In genomic region chr6:54050750-54051149, GRCh38 we compare ENCODE assay signal across 21 cellular contexts.
DNase-seq lines count a peak whose midpoint lies in the region; ATAC-seq and TF ChIP-seq lines count a peak whose summit lies in the region.
"Had no signal": no experiment of that assay in that cellular context is flagged by ENCODE, and none has a peak within 500 bp of the region (broad histone marks: within the 10 kb centered on the region; RNA-seq: fewer than 3 reads in every experiment).

No MANE protein-coding gene starts in this region.

- intact Hi-C loops in right cardiac atrium (cut with DNase I) (no loop called here), psoas muscle (cut with DNase I) (no loop called here)

- H3K4me3 ChIP-seq in choroid plexus epithelial cell (ENCODE audit: low read depth, low read length) (no peak overlapping the region), right cardiac atrium (ENCODE audit: low read length) (no peak overlapping the region), psoas muscle (peak overlapping the region; percentile 8)
- H3K4me3 ChIP-seq: A549, SJCRH30 had no signal

- H3K4me1 Mint-ChIP-seq in chondrocyte (ENCODE audit: low read depth): peaks cover 16% of the 10 kb centered on the region
- H3K4me1 Mint-ChIP-seq: B cell, CD14-positive monocyte had no signal

- H3K4me1 ChIP-seq in right cardiac atrium (ENCODE audit: control insufficient read depth, insufficient read depth, low read length) (peaks cover 2% of the 10 kb centered on the region), psoas muscle (peaks cover 87% of the 10 kb centered on the region)

- H3K36me3 Mint-ChIP-seq in chondrocyte (ENCODE audit: low read depth): peaks cover 2% of the 10 kb centered on the region
- H3K36me3 Mint-ChIP-seq: CD14-positive monocyte had no signal

- no peaks in the 10 kb centered on the region for H3K9me3 ChIP-seq in right cardiac atrium (ENCODE audit: control insufficient read depth, low read length)
- no peaks in the 10 kb centered on the region for H3K9me3 ChIP-seq in psoas muscle
- H3K9me3 ChIP-seq: A549, SJCRH30 had no signal

- no peak overlapping the region for H3K27ac Mint-ChIP-seq in chondrocyte (ENCODE audit: unreplicated experiment)
- H3K27ac Mint-ChIP-seq: B cell, CD14-positive monocyte had no signal

- H3K27me3 ChIP-seq in right cardiac atrium (ENCODE audit: control insufficient read depth, insufficient read depth) (no peaks in the 10 kb centered on the region), psoas muscle (ENCODE audit: insufficient read depth in 3 of 3, low read length in 2 of 3) (no peaks in the 10 kb centered on the region)
- H3K27me3 ChIP-seq: SJCRH30 had no signal

- ATAC-seq in right cardiac atrium: no peak
- peak in 1 of 4 donors; percentile 25 for ATAC-seq in psoas muscle
- no peak for ATAC-seq in HG03378 (IDR thresholded peaks at IDR 0.05; ENCODE audit: unreplicated experiment)
- ATAC-seq: A549, Panc1 had no signal

- DNase-seq in ELF-1 (ENCODE audit: low read depth, low spot score) (peak; percentile 16), choroid plexus epithelial cell (ENCODE audit: low read depth) (peak; percentile 59), right cardiac atrium (no peak), psoas muscle (no peak), Kasumi-1 (lab: John Stamatoyannopoulos, UW) (no peak), chondrocyte (ENCODE audit: low spot score) (no peak)
- DNase-seq: DMS53, EL, MM.1S, NCI-H1048, NCI-H1417 treated with DMSO at 0.1 percent for 48 hours, NCI-H187, NCI-H226, NCI-H524, NCI-H82, SJCRH30 had no signal

- no peaks in the 10 kb centered on the region for H3K36me3 ChIP-seq in psoas muscle (ENCODE audit: insufficient read depth in 1 of 2, low read depth in 1 of 2)
- H3K36me3 ChIP-seq: SJCRH30 had no signal

- no peak overlapping the region for H3K4me3 Mint-ChIP-seq in chondrocyte (ENCODE audit: unreplicated experiment)
- H3K4me3 Mint-ChIP-seq: B cell, CD14-positive monocyte had no signal

- H3K9me3 Mint-ChIP-seq in chondrocyte (ENCODE audit: low read depth): no peaks in the 10 kb centered on the region

- TF ChIP-seq CTCF in choroid plexus epithelial cell (conservative IDR thresholded peaks at IDR 0.05; ENCODE audit: low read depth, low read length): no peak
- no peak for TF ChIP-seq CTCF in psoas muscle (IDR thresholded peaks at IDR 0.05)
- TF ChIP-seq CTCF in chondrocyte (IDR thresholded peaks at IDR 0.05): no peak

- H3K27ac ChIP-seq in right cardiac atrium (ENCODE audit: low read length) (peak overlapping the region; percentile 45), psoas muscle (peak overlapping the region; percentile 86)
- H3K27ac ChIP-seq: A549, SJCRH30 had no signal

- H3K27me3 Mint-ChIP-seq in chondrocyte (ENCODE audit: low read depth): no peaks in the 10 kb centered on the region
- H3K27me3 Mint-ChIP-seq: B cell had no signal

- WGBS in right cardiac atrium: 57% methylated on average over 2 of the region's 2 CpGs
- WGBS in psoas muscle, 3 donors: 16 to 30% (median 23%) methylated on average over 2 of the region's 2 CpGs

Comparison
In these comparisons a context has a peak if more than half of its experiments do, and no peak if none do; other contexts are left out.
1. DNase-seq: peak in ELF-1 (single experiment) and choroid plexus epithelial cell (single experiment); none in right cardiac atrium (0 of 3), psoas muscle (0 of 2), Kasumi-1 (0 of 2) and chondrocyte (single experiment).